ENCODE assay signal across 22 cellular contexts in genomic region chr13:110519046-110519445, GRCh38.
"Had no signal": no experiment of that assay in that cellular context is flagged by ENCODE, and none has a peak within 500 bp of the region (broad histone marks: within the 10 kb centered on the region; RNA-seq: fewer than 3 reads in every experiment).

No MANE protein-coding gene starts in this region.

- DNase-seq: dermis blood vessel endothelial cell; endodermal cell; foreskin melanocyte; heart right ventricle; hypothalamus; left ventricle myocardium inferior; midbrain; retina; spleen; stimulated activated CD4-positive, alpha-beta T cell treated with anti-CD3 and anti-CD28 coated beads, Interleukin-15, amount 100 ng/mL, for 24 hours; stimulated activated CD4-positive, alpha-beta T cell treated with anti-CD3 and anti-CD28 coated beads, Interleukin-1b, Interleukin-23, amount 100 ng/mL, for 48 hours; stimulated activated CD4-positive, alpha-beta T cell treated with anti-CD3 and anti-CD28 coated beads, Interleukin-4, amount 100 ng/mL, for 24 hours; upper lobe of right lung had no signal

- H3K4me3 Mint-ChIP-seq: central memory CD8-positive, alpha-beta T cell; endodermal cell; memory B cell; natural killer cell treated with Interleukin-12 subunit alpha and Interleukin-12 subunit beta and Interleukin-15 and Interleukin-18, amount 100 ng/mL, for 72 hours; stimulated activated memory B cell treated with anti-CD40 and anti-IgM and Interleukin-4, amounts not matched to agents 10 μg/mL and 1 μg/mL and 100 μg/mL, for 72 hours; stimulated activated naive CD8-positive, alpha-beta T cell treated with anti-CD3 and anti-CD28 coated beads, Interleukin-15, Interleukin-2, amounts not matched to agents 100 ng/mL and 50 ng/mL, for 24 hours had no signal

- H3K36me3 Mint-ChIP-seq: natural killer cell treated with Interleukin-12 subunit alpha and Interleukin-12 subunit beta and Interleukin-15 and Interleukin-18, amount 100 ng/mL, for 72 hours had no signal

- H3K27ac ChIP-seq: left ventricle myocardium inferior, lower lobe of right lung, psoas muscle, right lobe of liver, upper lobe of right lung had no signal

- H3K27ac Mint-ChIP-seq: memory B cell; natural killer cell treated with Interleukin-12 subunit alpha and Interleukin-12 subunit beta and Interleukin-15 and Interleukin-18, amount 100 ng/mL, for 72 hours; stimulated activated memory B cell treated with anti-CD40 and anti-IgM and Interleukin-4, amounts not matched to agents 10 μg/mL and 1 μg/mL and 100 μg/mL, for 72 hours; stimulated activated naive CD8-positive, alpha-beta T cell treated with anti-CD3 and anti-CD28 coated beads, Interleukin-15, Interleukin-2, amounts not matched to agents 100 ng/mL and 50 ng/mL, for 24 hours had no signal

- H3K9me3 ChIP-seq: left ventricle myocardium inferior, lower lobe of right lung, psoas muscle, right lobe of liver, spleen, tibial nerve, upper lobe of right lung had no signal

- H3K9me3 Mint-ChIP-seq: central memory CD8-positive, alpha-beta T cell; endodermal cell; memory B cell; natural killer cell treated with Interleukin-12 subunit alpha and Interleukin-12 subunit beta and Interleukin-15 and Interleukin-18, amount 100 ng/mL, for 72 hours; stimulated activated memory B cell treated with anti-CD40 and anti-IgM and Interleukin-4, amounts not matched to agents 10 μg/mL and 1 μg/mL and 100 μg/mL, for 72 hours; stimulated activated naive CD8-positive, alpha-beta T cell treated with anti-CD3 and anti-CD28 coated beads, Interleukin-15, Interleukin-2, amounts not matched to agents 100 ng/mL and 50 ng/mL, for 24 hours had no signal

- H3K4me3 ChIP-seq: heart right ventricle, left ventricle myocardium inferior, lower lobe of right lung, psoas muscle, right lobe of liver, spleen, tibial nerve, upper lobe of right lung had no signal

- H3K4me1 Mint-ChIP-seq: endodermal cell had no signal

- H3K27me3 ChIP-seq: heart right ventricle, right lobe of liver, spleen, tibial nerve, upper lobe of right lung had no signal
